In genomic region chr17:1590031-1590746, GRCh38 we compare ENCODE assay signal across 1 cellular context.
TF ChIP-seq lines count a peak whose summit lies in the region.

No MANE protein-coding gene starts in this region.

TF ChIP-seq in K562, 482 proteins besides CTCF, POLR2A, EP300 and RAD21 (continued from another document):
- no peak for TF ChIP-seq HNRNPL (IDR thresholded peaks at IDR 0.05; ENCODE audit: low read depth, low read length)
- no peak for TF ChIP-seq NFIX (CRISPR knock-in tag; IDR thresholded peaks at IDR 0.05; ENCODE audit: low read depth)
- TF ChIP-seq FOXJ2 (tag; IDR thresholded peaks at IDR 0.05), result no peak
- TF ChIP-seq ZBED1 (IDR thresholded peaks at IDR 0.05), result no peak
- no peak for TF ChIP-seq TCF7L2 (IDR thresholded peaks at IDR 0.05; ENCODE audit: low read depth, low read length)
- TF ChIP-seq ZNF76 (CRISPR knock-in tag; IDR thresholded peaks at IDR 0.05; ENCODE audit: borderline replicate concordance), result no peak
- TF ChIP-seq JUNB (CRISPR knock-in tag; conservative IDR thresholded peaks at IDR 0.05), result no peak; the same call in 1 of the 2 replicates
- TF ChIP-seq KAT7 (CRISPR knock-in tag; IDR thresholded peaks at IDR 0.05; ENCODE audit: borderline replicate concordance), result no peak
- TF ChIP-seq CTBP1 (IDR thresholded peaks at IDR 0.05; ENCODE audit: borderline replicate concordance), result peak; percentile 61
- TF ChIP-seq, protein P1, sequence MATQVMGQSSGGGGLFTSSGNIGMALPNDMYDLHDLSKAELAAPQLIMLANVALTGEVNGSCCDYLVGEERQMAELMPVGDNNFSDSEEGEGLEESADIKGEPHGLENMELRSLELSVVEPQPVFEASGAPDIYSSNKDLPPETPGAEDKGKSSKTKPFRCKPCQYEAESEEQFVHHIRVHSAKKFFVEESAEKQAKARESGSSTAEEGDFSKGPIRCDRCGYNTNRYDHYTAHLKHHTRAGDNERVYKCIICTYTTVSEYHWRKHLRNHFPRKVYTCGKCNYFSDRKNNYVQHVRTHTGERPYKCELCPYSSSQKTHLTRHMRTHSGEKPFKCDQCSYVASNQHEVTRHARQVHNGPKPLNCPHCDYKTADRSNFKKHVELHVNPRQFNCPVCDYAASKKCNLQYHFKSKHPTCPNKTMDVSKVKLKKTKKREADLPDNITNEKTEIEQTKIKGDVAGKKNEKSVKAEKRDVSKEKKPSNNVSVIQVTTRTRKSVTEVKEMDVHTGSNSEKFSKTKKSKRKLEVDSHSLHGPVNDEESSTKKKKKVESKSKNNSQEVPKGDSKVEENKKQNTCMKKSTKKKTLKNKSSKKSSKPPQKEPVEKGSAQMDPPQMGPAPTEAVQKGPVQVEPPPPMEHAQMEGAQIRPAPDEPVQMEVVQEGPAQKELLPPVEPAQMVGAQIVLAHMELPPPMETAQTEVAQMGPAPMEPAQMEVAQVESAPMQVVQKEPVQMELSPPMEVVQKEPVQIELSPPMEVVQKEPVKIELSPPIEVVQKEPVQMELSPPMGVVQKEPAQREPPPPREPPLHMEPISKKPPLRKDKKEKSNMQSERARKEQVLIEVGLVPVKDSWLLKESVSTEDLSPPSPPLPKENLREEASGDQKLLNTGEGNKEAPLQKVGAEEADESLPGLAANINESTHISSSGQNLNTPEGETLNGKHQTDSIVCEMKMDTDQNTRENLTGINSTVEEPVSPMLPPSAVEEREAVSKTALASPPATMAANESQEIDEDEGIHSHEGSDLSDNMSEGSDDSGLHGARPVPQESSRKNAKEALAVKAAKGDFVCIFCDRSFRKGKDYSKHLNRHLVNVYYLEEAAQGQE (CRISPR knock-in tag; IDR thresholded peaks at IDR 0.05; ENCODE audit: low read depth), result no peak
- no peak for TF ChIP-seq SRSF9 (IDR thresholded peaks at IDR 0.05; ENCODE audit: borderline replicate concordance, low read depth, low read length)
- TF ChIP-seq SIX5 (IDR thresholded peaks at IDR 0.05; ENCODE audit: borderline replicate concordance in 1 of 2, insufficient read depth in 1 of 2, low read depth in 1 of 2, low read length in 2 of 2), result no peak
- peak; percentile 74; the same call in 1 of the 2 replicates for TF ChIP-seq MAFF (IDR thresholded peaks at IDR 0.05; ENCODE audit: low read length)
- TF ChIP-seq HMG20A (CRISPR knock-in tag; conservative IDR thresholded peaks at IDR 0.05), result no peak
- TF ChIP-seq SMARCA4 (IDR thresholded peaks at IDR 0.05), result peak; percentile 85
- no peak for TF ChIP-seq FOXJ3 (CRISPR knock-in tag; IDR thresholded peaks at IDR 0.05)
- no peak for TF ChIP-seq ATF6 (CRISPR knock-in tag; IDR thresholded peaks at IDR 0.05)
- TF ChIP-seq ATF3 (IDR thresholded peaks at IDR 0.05), result peak; percentile 83
- TF ChIP-seq ATF3 (CRISPR knock-in tag; conservative IDR thresholded peaks at IDR 0.05), result no peak; the same call in 1 of the 2 replicates
- peak in 1 of 2 experiments; percentile 85; a peak in 2 of 4 replicates for TF ChIP-seq RCOR1 (IDR thresholded peaks at IDR 0.05; ENCODE audit: borderline replicate concordance in 1 of 2, low read depth in 2 of 2, low read length in 2 of 2)
- TF ChIP-seq FOS (IDR thresholded peaks at IDR 0.05; ENCODE audit: extremely low read depth, insufficient read length), result peak; percentile 46
- TF ChIP-seq SRF (CRISPR knock-in tag; IDR thresholded peaks at IDR 0.05), result peak in 1 of 2 experiments; percentile 45; a peak in 1 of 4 replicates
- TF ChIP-seq BRCA1 (IDR thresholded peaks at IDR 0.05), result no peak
- no peak for TF ChIP-seq BRCA1 (CRISPR knock-in tag; IDR thresholded peaks at IDR 0.05)
- TF ChIP-seq, protein P2, sequence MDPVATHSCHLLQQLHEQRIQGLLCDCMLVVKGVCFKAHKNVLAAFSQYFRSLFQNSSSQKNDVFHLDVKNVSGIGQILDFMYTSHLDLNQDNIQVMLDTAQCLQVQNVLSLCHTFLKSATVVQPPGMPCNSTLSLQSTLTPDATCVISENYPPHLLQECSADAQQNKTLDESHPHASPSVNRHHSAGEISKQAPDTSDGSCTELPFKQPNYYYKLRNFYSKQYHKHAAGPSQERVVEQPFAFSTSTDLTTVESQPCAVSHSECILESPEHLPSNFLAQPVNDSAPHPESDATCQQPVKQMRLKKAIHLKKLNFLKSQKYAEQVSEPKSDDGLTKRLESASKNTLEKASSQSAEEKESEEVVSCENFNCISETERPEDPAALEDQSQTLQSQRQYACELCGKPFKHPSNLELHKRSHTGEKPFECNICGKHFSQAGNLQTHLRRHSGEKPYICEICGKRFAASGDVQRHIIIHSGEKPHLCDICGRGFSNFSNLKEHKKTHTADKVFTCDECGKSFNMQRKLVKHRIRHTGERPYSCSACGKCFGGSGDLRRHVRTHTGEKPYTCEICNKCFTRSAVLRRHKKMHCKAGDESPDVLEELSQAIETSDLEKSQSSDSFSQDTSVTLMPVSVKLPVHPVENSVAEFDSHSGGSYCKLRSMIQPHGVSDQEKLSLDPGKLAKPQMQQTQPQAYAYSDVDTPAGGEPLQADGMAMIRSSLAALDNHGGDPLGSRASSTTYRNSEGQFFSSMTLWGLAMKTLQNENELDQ (CRISPR knock-in tag; IDR thresholded peaks at IDR 0.05; ENCODE audit: borderline replicate concordance), result no peak
- TF ChIP-seq, protein P3, sequence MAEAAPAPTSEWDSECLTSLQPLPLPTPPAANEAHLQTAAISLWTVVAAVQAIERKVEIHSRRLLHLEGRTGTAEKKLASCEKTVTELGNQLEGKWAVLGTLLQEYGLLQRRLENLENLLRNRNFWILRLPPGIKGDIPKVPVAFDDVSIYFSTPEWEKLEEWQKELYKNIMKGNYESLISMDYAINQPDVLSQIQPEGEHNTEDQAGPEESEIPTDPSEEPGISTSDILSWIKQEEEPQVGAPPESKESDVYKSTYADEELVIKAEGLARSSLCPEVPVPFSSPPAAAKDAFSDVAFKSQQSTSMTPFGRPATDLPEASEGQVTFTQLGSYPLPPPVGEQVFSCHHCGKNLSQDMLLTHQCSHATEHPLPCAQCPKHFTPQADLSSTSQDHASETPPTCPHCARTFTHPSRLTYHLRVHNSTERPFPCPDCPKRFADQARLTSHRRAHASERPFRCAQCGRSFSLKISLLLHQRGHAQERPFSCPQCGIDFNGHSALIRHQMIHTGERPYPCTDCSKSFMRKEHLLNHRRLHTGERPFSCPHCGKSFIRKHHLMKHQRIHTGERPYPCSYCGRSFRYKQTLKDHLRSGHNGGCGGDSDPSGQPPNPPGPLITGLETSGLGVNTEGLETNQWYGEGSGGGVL (CRISPR knock-in tag; IDR thresholded peaks at IDR 0.05), result no peak
- no peak for TF ChIP-seq ZFP36 (IDR thresholded peaks at IDR 0.05; ENCODE audit: low read depth, low read length, partially characterized antibody)
- TF ChIP-seq SPI1 (IDR thresholded peaks at IDR 0.05; ENCODE audit: borderline replicate concordance, low read depth, low read length), result peak; percentile 21; the same call in 1 of the 2 replicates
- TF ChIP-seq ZEB2 (IDR thresholded peaks at IDR 0.05), result peak; percentile 61; the same call in 1 of the 2 replicates
- TF ChIP-seq, protein P4, sequence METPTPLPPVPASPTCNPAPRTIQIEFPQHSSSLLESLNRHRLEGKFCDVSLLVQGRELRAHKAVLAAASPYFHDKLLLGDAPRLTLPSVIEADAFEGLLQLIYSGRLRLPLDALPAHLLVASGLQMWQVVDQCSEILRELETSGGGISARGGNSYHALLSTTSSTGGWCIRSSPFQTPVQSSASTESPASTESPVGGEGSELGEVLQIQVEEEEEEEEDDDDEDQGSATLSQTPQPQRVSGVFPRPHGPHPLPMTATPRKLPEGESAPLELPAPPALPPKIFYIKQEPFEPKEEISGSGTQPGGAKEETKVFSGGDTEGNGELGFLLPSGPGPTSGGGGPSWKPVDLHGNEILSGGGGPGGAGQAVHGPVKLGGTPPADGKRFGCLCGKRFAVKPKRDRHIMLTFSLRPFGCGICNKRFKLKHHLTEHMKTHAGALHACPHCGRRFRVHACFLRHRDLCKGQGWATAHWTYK (CRISPR knock-in tag; IDR thresholded peaks at IDR 0.05), result no peak
- TF ChIP-seq ZNF354B (CRISPR knock-in tag; IDR thresholded peaks at IDR 0.05), result no peak
- TF ChIP-seq MTA2 (IDR thresholded peaks at IDR 0.05; ENCODE audit: low read depth), result no peak
- TF ChIP-seq ARID2 (IDR thresholded peaks at IDR 0.05), result no peak
- TF ChIP-seq VEZF1 (CRISPR knock-in tag; IDR thresholded peaks at IDR 0.05), result peak; percentile 23; the same call in 1 of the 2 replicates
- TF ChIP-seq BMI1 (IDR thresholded peaks at IDR 0.05; ENCODE audit: low read length), result no peak
- TF ChIP-seq ZNF778 (CRISPR knock-in tag; IDR thresholded peaks at IDR 0.05), result no peak
- TF ChIP-seq SMARCE1 (IDR thresholded peaks at IDR 0.05), result peak; percentile 84
- TF ChIP-seq, protein P5, sequence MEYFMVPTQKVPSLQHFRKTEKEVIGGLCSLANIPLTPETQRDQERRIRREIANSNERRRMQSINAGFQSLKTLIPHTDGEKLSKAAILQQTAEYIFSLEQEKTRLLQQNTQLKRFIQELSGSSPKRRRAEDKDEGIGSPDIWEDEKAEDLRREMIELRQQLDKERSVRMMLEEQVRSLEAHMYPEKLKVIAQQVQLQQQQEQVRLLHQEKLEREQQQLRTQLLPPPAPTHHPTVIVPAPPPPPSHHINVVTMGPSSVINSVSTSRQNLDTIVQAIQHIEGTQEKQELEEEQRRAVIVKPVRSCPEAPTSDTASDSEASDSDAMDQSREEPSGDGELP (CRISPR knock-in tag; IDR thresholded peaks at IDR 0.05; ENCODE audit: borderline replicate concordance), result peak; percentile 96
- no peak for TF ChIP-seq BHLHE40 (IDR thresholded peaks at IDR 0.05; ENCODE audit: low read length)
- TF ChIP-seq NFE2 (IDR thresholded peaks at IDR 0.05; ENCODE audit: low read depth), result peak; percentile 80
- TF ChIP-seq SLC30A9 (CRISPR knock-in tag; IDR thresholded peaks at IDR 0.05), result no peak
